Comparison of ENCODE assay signal across 28 cellular contexts in the genomic region with DNA sequence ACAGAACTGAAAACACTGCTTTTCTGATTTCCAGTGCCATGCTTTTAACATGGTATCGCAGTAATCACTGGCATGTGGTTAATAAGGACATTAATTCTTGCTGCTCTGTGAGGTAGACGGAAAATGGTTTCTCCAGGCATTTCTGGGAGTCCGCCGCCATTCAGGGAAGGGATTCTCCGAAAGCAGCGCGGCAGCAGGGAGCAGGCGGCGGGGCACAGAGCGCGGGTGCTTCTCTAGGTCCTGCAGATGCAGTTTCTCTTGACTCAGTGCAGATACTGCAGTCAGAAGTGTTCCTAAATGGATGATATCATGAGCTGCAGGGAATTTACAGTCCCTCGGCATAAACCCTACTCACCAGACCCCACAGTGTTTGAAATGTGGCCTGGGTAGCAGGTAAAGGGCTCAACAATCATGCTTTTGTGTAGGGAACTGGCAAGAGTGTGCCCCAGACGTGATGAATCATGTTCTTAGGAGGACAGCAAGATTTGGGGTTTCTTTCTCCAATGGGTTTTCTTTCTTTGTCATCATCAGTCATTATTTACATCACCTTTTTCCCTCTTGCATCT.
"Had no signal": no experiment of that assay in that cellular context is flagged by ENCODE, and none has a peak within 500 bp of the region (broad histone marks: within the 10 kb centered on the region; RNA-seq: fewer than 3 reads in every experiment).

No MANE protein-coding gene starts in this region.

- H3K9me3 Mint-ChIP-seq: activated CD4-positive, alpha-beta memory T cell treated with anti-CD3 and anti-CD28 coated beads for 36 hours; activated CD4-positive, alpha-beta T cell treated with anti-CD3 and anti-CD28 coated beads, Interleukin-2, amount 10 ng/mL, durations not matched to agents 7 days and 5 days; activated naive CD4-positive, alpha-beta T cell treated with anti-CD3 and anti-CD28 coated beads, Interleukin-2, amount 10 ng/mL, durations not matched to agents 7 days and 5 days; activated naive CD8-positive, alpha-beta T cell treated with anti-CD3 and anti-CD28 coated beads for 36 hours; activated T-helper 2 cell treated with anti-CD3 and anti-CD28 coated beads, Interferon-gamma antibody, Interleukin-2, Interleukin-4, amounts not matched to agents 10 μg/mL and 5 μg/mL and 100 μg/mL, durations not matched to agents 14 hours and 24 hours and 36 hours; T-helper 2 cell treated with Interferon-gamma antibody and Interleukin-4, amounts not matched to agents 5 μg/mL and 100 μg/mL, for 36 hours had no signal

- H3K36me3 Mint-ChIP-seq: activated CD4-positive, alpha-beta memory T cell treated with anti-CD3 and anti-CD28 coated beads for 36 hours; activated naive CD4-positive, alpha-beta T cell treated with anti-CD3 and anti-CD28 coated beads, Interleukin-2, amount 10 ng/mL, durations not matched to agents 7 days and 5 days; activated naive CD8-positive, alpha-beta T cell treated with anti-CD3 and anti-CD28 coated beads for 36 hours had no signal

- H3K4me3 Mint-ChIP-seq: activated B cell treated with CpG ODN at 0.5 μM for 24 hours; activated CD4-positive, alpha-beta memory T cell treated with anti-CD3 and anti-CD28 coated beads for 36 hours; activated CD4-positive, alpha-beta T cell treated with anti-CD3 and anti-CD28 coated beads, Interleukin-2, amount 10 ng/mL, durations not matched to agents 7 days and 5 days; activated naive CD4-positive, alpha-beta T cell treated with anti-CD3 and anti-CD28 coated beads, Interleukin-2, amount 10 ng/mL, durations not matched to agents 7 days and 5 days; activated naive CD8-positive, alpha-beta T cell treated with anti-CD3 and anti-CD28 coated beads for 36 hours; activated T-cell treated with anti-CD3 and anti-CD28 coated beads, Interleukin-2, amount 50 U/mL, for 72 hours; T-helper 2 cell treated with Interferon-gamma antibody and Interleukin-4, amounts not matched to agents 5 μg/mL and 100 μg/mL, for 36 hours had no signal

- H3K4me3 ChIP-seq: breast epithelium, K562, Peyer's patch, SJCRH30 had no signal

- H3K27ac ChIP-seq: breast epithelium, Peyer's patch, RWPE1, SJCRH30 had no signal

- H3K4me1 Mint-ChIP-seq: activated B cell treated with CpG ODN at 0.5 μM for 24 hours; activated CD4-positive, alpha-beta T cell treated with anti-CD3 and anti-CD28 coated beads, Interleukin-2, amount 10 ng/mL, durations not matched to agents 7 days and 5 days; activated naive CD4-positive, alpha-beta T cell treated with anti-CD3 and anti-CD28 coated beads, Interleukin-2, amount 10 ng/mL, durations not matched to agents 7 days and 5 days; activated naive CD8-positive, alpha-beta T cell treated with anti-CD3 and anti-CD28 coated beads for 36 hours had no signal

- ATAC-seq: activated T-cell treated with anti-CD3 and anti-CD28 coated beads, Interleukin-2, amount 50 U/mL, for 72 hours; K562 had no signal

- DNase-seq: activated B cell treated with CpG ODN at 0.5 μM for 24 hours; activated CD4-positive, alpha-beta memory T cell treated with anti-CD3 and anti-CD28 coated beads for 36 hours; activated CD4-positive, alpha-beta T cell treated with anti-CD3 and anti-CD28 coated beads for 1 hour; activated CD4-positive, alpha-beta T cell treated with anti-CD3 and anti-CD28 coated beads, Interleukin-2, amount 10 ng/mL, durations not matched to agents 7 days and 5 days; activated gamma-delta T cell treated with Interleukin-2 at 50 U/mL for 16 hours; activated naive CD4-positive, alpha-beta T cell treated with anti-CD3 and anti-CD28 coated beads, Interleukin-2, amount 10 ng/mL, durations not matched to agents 7 days and 5 days; activated naive CD8-positive, alpha-beta T cell treated with anti-CD3 and anti-CD28 coated beads for 36 hours; activated T-cell treated with anti-CD3 and anti-CD28 coated beads for 4 hours; activated T-cell treated with anti-CD3 and anti-CD28 coated beads, Interleukin-2, amount 50 U/mL, for 72 hours; caudate nucleus; Karpas-422; MM.1S; NCI-H1105; NCI-H1436 treated with DMSO at 0.1 percent for 48 hours; NCI-H187; NCI-H2081; NCI-H510A treated with DMSO at 0.1 percent for 48 hours; NCI-H69; NK-92 treated with Interleukin-12 subunit alpha and Interleukin-12 subunit beta, amount 100 ng/mL, for 24 hours; Peyer's patch; Right ventricle myocardium superior; SJCRH30; SK-N-SH had no signal

- H3K27ac Mint-ChIP-seq: activated B cell treated with CpG ODN at 0.5 μM for 24 hours; activated CD4-positive, alpha-beta memory T cell treated with anti-CD3 and anti-CD28 coated beads for 36 hours; activated CD4-positive, alpha-beta T cell treated with anti-CD3 and anti-CD28 coated beads, Interleukin-2, amount 10 ng/mL, durations not matched to agents 7 days and 5 days; activated naive CD4-positive, alpha-beta T cell treated with anti-CD3 and anti-CD28 coated beads, Interleukin-2, amount 10 ng/mL, durations not matched to agents 7 days and 5 days; activated naive CD8-positive, alpha-beta T cell treated with anti-CD3 and anti-CD28 coated beads for 36 hours; activated T-cell treated with anti-CD3 and anti-CD28 coated beads, Interleukin-2, amount 50 U/mL, for 72 hours; activated T-helper 2 cell treated with anti-CD3 and anti-CD28 coated beads, Interferon-gamma antibody, Interleukin-2, Interleukin-4, amounts not matched to agents 10 μg/mL and 5 μg/mL and 100 μg/mL, durations not matched to agents 14 hours and 24 hours and 36 hours; T-helper 2 cell treated with Interferon-gamma antibody and Interleukin-4, amounts not matched to agents 5 μg/mL and 100 μg/mL, for 36 hours had no signal

- H3K9me3 ChIP-seq: breast epithelium, Peyer's patch, SJCRH30, SK-N-SH had no signal

- H3K4me2 ChIP-seq: SK-N-SH had no signal

- H3K36me3 ChIP-seq: breast epithelium, Peyer's patch, SJCRH30 had no signal

- H3K27me3 ChIP-seq: breast epithelium, Peyer's patch, SJCRH30 had no signal

- H3K9ac ChIP-seq: SK-N-SH had no signal

- H3K4me1 ChIP-seq: breast epithelium, Peyer's patch, SJCRH30 had no signal

- H3K9me2 ChIP-seq: SK-N-SH had no signal

- H3K27me3 Mint-ChIP-seq: activated B cell treated with CpG ODN at 0.5 μM for 24 hours; activated CD4-positive, alpha-beta T cell treated with anti-CD3 and anti-CD28 coated beads, Interleukin-2, amount 10 ng/mL, durations not matched to agents 7 days and 5 days; activated naive CD4-positive, alpha-beta T cell treated with anti-CD3 and anti-CD28 coated beads, Interleukin-2, amount 10 ng/mL, durations not matched to agents 7 days and 5 days; activated naive CD8-positive, alpha-beta T cell treated with anti-CD3 and anti-CD28 coated beads for 36 hours had no signal
